Comparison of ENCODE assay signal across 17 cellular contexts in the genomic region with DNA sequence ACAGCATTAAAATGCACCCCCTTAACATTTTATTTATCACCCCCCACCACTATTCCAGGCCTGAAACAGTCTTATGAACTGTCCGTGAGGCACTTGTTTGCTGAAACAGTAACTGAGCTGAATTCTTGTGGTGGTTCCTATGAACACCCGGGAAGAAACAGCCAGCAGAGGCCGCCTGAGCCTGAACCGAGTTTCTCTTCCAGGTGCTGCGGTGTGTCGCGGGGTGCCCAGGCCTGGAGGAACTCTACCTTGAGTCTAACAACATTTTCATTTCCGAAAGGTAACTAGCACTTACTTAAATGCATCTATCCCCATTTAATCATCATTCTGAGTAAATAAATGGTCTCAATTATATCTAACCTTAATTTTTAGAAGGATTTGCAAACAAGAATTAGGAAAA.
"Had no signal": no experiment of that assay in that cellular context is flagged by ENCODE, and none has a peak within 500 bp of the region (broad histone marks: within the 10 kb centered on the region; RNA-seq: fewer than 3 reads in every experiment).

No MANE protein-coding gene starts in this region.

- ATAC-seq: activated CD8-positive, alpha-beta memory T cell treated with anti-CD3 and anti-CD28 coated beads, Interleukin-2, amount 10 ng/mL, durations not matched to agents 7 days and 5 days; activated T-cell treated with anti-CD3 and anti-CD28 coated beads, Interleukin-2, amount 50 U/mL, for 4 hours; naive thymus-derived CD8-positive, alpha-beta T cell had no signal

- H3K4me1 ChIP-seq: adrenal gland, left ventricle myocardium inferior, stomach had no signal

- DNase-seq: activated CD4-positive, alpha-beta T cell treated with anti-CD3 and anti-CD28 coated beads, Interleukin-2, amount 50 U/mL, for 48 hours; activated CD8-positive, alpha-beta memory T cell treated with anti-CD3 and anti-CD28 coated beads, Interleukin-2, amount 10 ng/mL, durations not matched to agents 7 days and 5 days; activated effector memory CD4-positive, alpha-beta T cell treated with anti-CD3 and anti-CD28 coated beads, Interleukin-2, amount 50 U/mL, for 16 hours; activated T-cell treated with anti-CD3 and anti-CD28 coated beads, Interleukin-2, amount 50 U/mL, for 4 hours; kidney; left ventricle myocardium inferior; naive thymus-derived CD8-positive, alpha-beta T cell; stimulated activated CD4-positive, alpha-beta T cell treated with anti-CD3 and anti-CD28 coated beads, Interleukin-12 subunit alpha, Interleukin-12 subunit beta, amount 100 ng/mL, for 4 hours; stimulated activated CD4-positive, alpha-beta T cell treated with anti-CD3 and anti-CD28 coated beads, Interleukin-2, amount 100 ng/mL, for 24 hours; stomach had no signal

- H3K9me3 Mint-ChIP-seq: activated naive CD4-positive, alpha-beta T cell treated with anti-CD3 and anti-CD28 coated beads, Interleukin-2, amount 50 U/mL, for 24 hours; activated T-cell treated with anti-CD3 and anti-CD28 coated beads, Interleukin-2, amount 50 U/mL, for 4 hours; memory B cell; naive thymus-derived CD8-positive, alpha-beta T cell had no signal

- H3K4me3 ChIP-seq: adrenal gland, left ventricle myocardium inferior, stomach, thoracic aorta had no signal

- H3K4me3 Mint-ChIP-seq: activated CD8-positive, alpha-beta memory T cell treated with anti-CD3 and anti-CD28 coated beads, Interleukin-2, amount 10 ng/mL, durations not matched to agents 7 days and 5 days; activated naive CD4-positive, alpha-beta T cell treated with anti-CD3 and anti-CD28 coated beads, Interleukin-2, amount 50 U/mL, for 24 hours; activated T-cell treated with anti-CD3 and anti-CD28 coated beads, Interleukin-2, amount 50 U/mL, for 4 hours; memory B cell; naive thymus-derived CD8-positive, alpha-beta T cell had no signal

- H3K4me1 Mint-ChIP-seq: activated CD8-positive, alpha-beta memory T cell treated with anti-CD3 and anti-CD28 coated beads, Interleukin-2, amount 10 ng/mL, durations not matched to agents 7 days and 5 days; activated naive CD4-positive, alpha-beta T cell treated with anti-CD3 and anti-CD28 coated beads, Interleukin-2, amount 50 U/mL, for 24 hours; memory B cell; naive thymus-derived CD8-positive, alpha-beta T cell had no signal

- H3K27me3 ChIP-seq: adrenal gland, neutrophil, stomach had no signal

- FAIRE-seq: colon, endometrium, kidney had no signal

- H3K27ac Mint-ChIP-seq: activated CD8-positive, alpha-beta memory T cell treated with anti-CD3 and anti-CD28 coated beads, Interleukin-2, amount 10 ng/mL, durations not matched to agents 7 days and 5 days; activated naive CD4-positive, alpha-beta T cell treated with anti-CD3 and anti-CD28 coated beads, Interleukin-2, amount 50 U/mL, for 24 hours; memory B cell had no signal

- H3K9me3 ChIP-seq: adrenal gland, left ventricle myocardium inferior, neutrophil, stomach, thoracic aorta had no signal

- H3K27ac ChIP-seq: adrenal gland, left ventricle myocardium inferior, neutrophil, stomach, thoracic aorta had no signal

- H3K27me3 Mint-ChIP-seq: activated CD8-positive, alpha-beta memory T cell treated with anti-CD3 and anti-CD28 coated beads, Interleukin-2, amount 10 ng/mL, durations not matched to agents 7 days and 5 days; activated naive CD4-positive, alpha-beta T cell treated with anti-CD3 and anti-CD28 coated beads, Interleukin-2, amount 50 U/mL, for 24 hours; memory B cell; naive thymus-derived CD8-positive, alpha-beta T cell had no signal
